ENCODE assay signal across 13 cellular contexts in genomic region chr12:2013527-2014223, GRCh38. TPM values are rescaled to one million over a fixed set of nuclear protein-coding genes. Genes with fewer than 3 reads are reported as not detected.
DNase-seq lines count a peak whose midpoint lies in the region; ATAC-seq and TF ChIP-seq lines count a peak whose summit lies in the region.
"Had no signal": no experiment of that assay in that cellular context is flagged by ENCODE, and none has a peak within 500 bp of the region (broad histone marks: within the 10 kb centered on the region; RNA-seq: fewer than 3 reads in every experiment).

No MANE protein-coding gene starts in this region.

- intact Hi-C loops in esophagus squamous epithelium (cut with DNase I) (no loop called here), lower lobe of right lung (cut with DNase I) (no loop called here)

- H3K4me1 ChIP-seq in esophagus squamous epithelium (peaks cover 0 to 27% (median 0%) of the 10 kb centered on the region in 3 donors), lower lobe of right lung (peaks cover 27% of the 10 kb centered on the region), smooth muscle cell (ENCODE audit: low read depth) (peaks cover 9% of the 10 kb centered on the region)

- peak in 1 of 2 donors; percentile 52 for ATAC-seq in lower lobe of right lung
- no peak for ATAC-seq in GM19463 (IDR thresholded peaks at IDR 0.05; ENCODE audit: unreplicated experiment)
- ATAC-seq in HG03159 (IDR thresholded peaks at IDR 0.05; ENCODE audit: unreplicated experiment), result no peak
- ATAC-seq: effector memory CD8-positive, alpha-beta T cell had no signal

- no peaks in the 10 kb centered on the region for H3K79me2 ChIP-seq in smooth muscle cell (ENCODE audit: low read depth)

- no peaks in the 10 kb centered on the region for H4K20me1 ChIP-seq in smooth muscle cell (ENCODE audit: low read depth)

- H3K4me3 ChIP-seq in esophagus squamous epithelium, result no peak overlapping the region
- no peak overlapping the region for H3K4me3 ChIP-seq in lower lobe of right lung
- no peak overlapping the region for H3K4me3 ChIP-seq in smooth muscle cell

- WGBS in esophagus squamous epithelium, 2 donors, result 54 to 58% methylated on average over 4 of the region's 4 CpGs
- WGBS in smooth muscle cell (ENCODE audit: low lambda C conversion rate), result 11% methylated on average over 4 of the region's 4 CpGs

- POLR2A ChIA-PET in RWPE1 (lab: Yijun Ruan, JAX; ENCODE audit: low non-redundant PET), result no interaction called here

- H3K27ac ChIP-seq in esophagus squamous epithelium (peak overlapping the region in 3 of 4 donors; percentile 60 to 64 (median 63)), lower lobe of right lung (peak overlapping the region; percentile 62), smooth muscle cell (ENCODE audit: low read depth) (peak overlapping the region; percentile 34), RWPE1 (no peak overlapping the region)

- CTCF ChIA-PET in RWPE1 (lab: Yijun Ruan, JAX), result interaction anchor here (0.6 kb wide), 1 partner anchor 17 kb away, joined by 4 read pairs; no protein-coding TSS in a partner anchor

- TF ChIP-seq CTCF in esophagus squamous epithelium (IDR thresholded peaks at IDR 0.05) (no peak), lower lobe of right lung (IDR thresholded peaks at IDR 0.05) (peak; percentile 10), smooth muscle cell (IDR thresholded peaks at IDR 0.05; ENCODE audit: borderline replicate concordance, insufficient read depth, poor library complexity, severe bottlenecking) (no peak), RWPE1 (conservative IDR thresholded peaks at IDR 0.05; ENCODE audit: low read depth) (no peak)

- peaks cover 4% of the 10 kb centered on the region for H3F3A ChIP-seq in smooth muscle cell (ENCODE audit: low read depth)

- H3K9ac ChIP-seq in smooth muscle cell (ENCODE audit: low read depth), result no peak overlapping the region

- DNase-seq in NCI-H69 (lab: John Stamatoyannopoulos, UW) (peak; percentile 56), esophagus squamous epithelium (lab: John Stamatoyannopoulos, UW) (no peak), lower lobe of right lung (no peak), smooth muscle cell (lab: John Stamatoyannopoulos, UW; ENCODE audit: unreplicated experiment) (no peak), NCI-H2171 (lab: John Stamatoyannopoulos, UW) (no peak), RWPE1 (ENCODE audit: low spot score) (no peak)
- DNase-seq: amniotic stem cell; effector memory CD8-positive, alpha-beta T cell; MM.1S; NCI-H510A treated with DMSO at 0.1 percent for 48 hours had no signal

- H3K27me3 ChIP-seq in esophagus squamous epithelium (no peaks in the 10 kb centered on the region), lower lobe of right lung (ENCODE audit: low read depth) (no peaks in the 10 kb centered on the region), smooth muscle cell (ENCODE audit: low read depth) (no peaks in the 10 kb centered on the region)

- TF ChIP-seq POLR2A in esophagus squamous epithelium (IDR thresholded peaks at IDR 0.05), result no peak

- H2AFZ ChIP-seq in smooth muscle cell (ENCODE audit: low read depth), result peak overlapping the region; percentile 28

- no peaks in the 10 kb centered on the region for H3K9me3 ChIP-seq in esophagus squamous epithelium
- no peaks in the 10 kb centered on the region for H3K9me3 ChIP-seq in lower lobe of right lung
- H3K9me3 ChIP-seq in smooth muscle cell (replicated peaks; ENCODE audit: low read depth), result no peaks in the 10 kb centered on the region

- H3K36me3 ChIP-seq in esophagus squamous epithelium (no peaks in the 10 kb centered on the region), lower lobe of right lung (no peaks in the 10 kb centered on the region), smooth muscle cell (ENCODE audit: low read depth) (no peaks in the 10 kb centered on the region)

- peak overlapping the region; percentile 37 for H3K4me2 ChIP-seq in smooth muscle cell

RNA-seq across cellular contexts. Expression of gene DCP1B, which starts 9.4 kb away (rescaled TPM):
- total RNA-seq in esophagus squamous epithelium (10 to 100 TPM in 2 of 4 donors, 1 to 10 TPM in 2; 4.0 to 15.5 (median 10.8) TPM), lower lobe of right lung (12.4 TPM), smooth muscle cell (25.3 and 34.9 TPM in 2 replicates)
- polyA plus RNA-seq in smooth muscle cell, result 29.9 and 38.1 TPM in 2 replicates

RNA-seq across cellular contexts. Expression of gene CACNA1C, which starts 39.1 kb away (rescaled TPM):
- total RNA-seq in esophagus squamous epithelium (10 to 100 TPM in 1 of 4 donors, 1 to 10 TPM in 3; 1.5 to 13.5 (median 2.1) TPM), lower lobe of right lung (8.4 TPM), smooth muscle cell (3.8 and 4.5 TPM in 2 replicates)
- polyA plus RNA-seq in smooth muscle cell, result 1.6 and 2.2 TPM in 2 replicates
- polyA plus RNA-seq: CD14-positive monocyte had no signal
